Comparison of ENCODE assay signal across 8 cellular contexts in genomic region chr1:54542120-54542961, GRCh38. TPM values are rescaled to one million over a fixed set of nuclear protein-coding genes. Genes with fewer than 3 reads are reported as not detected.
DNase-seq lines count a peak whose midpoint lies in the region; ATAC-seq, FAIRE-seq and TF ChIP-seq lines count a peak whose summit lies in the region.

No MANE protein-coding gene starts in this region.

- H3K9me3 ChIP-seq in adipocyte (ENCODE audit: control insufficient read depth, low read length) (no peaks in the 10 kb centered on the region), heart right ventricle (no peaks in the 10 kb centered on the region), prostate gland (no peaks in the 10 kb centered on the region), aorta (ENCODE audit: control insufficient read depth, low read length) (no peaks in the 10 kb centered on the region)

- H3K36me3 ChIP-seq in adipocyte (ENCODE audit: control insufficient read depth, insufficient read depth, low read length, severe bottlenecking): no peaks in the 10 kb centered on the region
- no peaks in the 10 kb centered on the region for H3K36me3 ChIP-seq in heart right ventricle
- H3K36me3 ChIP-seq in prostate gland: no peaks in the 10 kb centered on the region
- H3K36me3 ChIP-seq in aorta (ENCODE audit: control insufficient read depth in 1 of 2, insufficient read depth in 2 of 2, low read length in 1 of 2): no peaks in the 10 kb centered on the region

- DNase-seq in D721Med (ENCODE audit: insufficient read length, low spot score) (no peak), LNCaP clone FGC (ENCODE audit: low read depth) (no peak), SKM-1 treated with dmso at 0.1 percent for 144 hours (lab: John Stamatoyannopoulos, UW; ENCODE audit: unreplicated experiment) (peak; percentile 92), adipocyte (ENCODE audit: low read depth) (peak; percentile 76), heart right ventricle (peak in 1 of 2 donors; percentile 69), prostate gland (ENCODE audit: low spot score) (peak; percentile 83), aorta (peak; percentile 79 to 90)

- 5 to 7% methylated on average over 47 to 61 of the region's 61 CpGs for WGBS in heart right ventricle, 2 donors
- under 1% methylated on average over 45 of the region's 61 CpGs for WGBS in prostate gland
- WGBS in aorta, 2 donors: 0 to 1% methylated on average over 49 to 61 of the region's 61 CpGs

- ATAC-seq in GM21619 (IDR thresholded peaks at IDR 0.05; ENCODE audit: unreplicated experiment) (peak; percentile 59), heart right ventricle (peak; percentile 72 to 89 (median 84)), aorta (ENCODE audit: low FRiP score) (peak; percentile 91)

- intact Hi-C loops in heart right ventricle (cut with DNase I) (loop anchor here in 1 of 10 donors (10.0 kb wide), 1 partner anchor 172 kb away; the partner anchor contains the start of gene TTC4), prostate gland (cut with DNase I) (loop anchor here (5.0 to 10.0 kb wide), 3 partner anchors 40 to 172 kb away; partner anchors contain the start of genes MROH7 and TTC4), aorta (cut with DNase I) (loop anchor here in 1 of 2 donors (10.0 kb wide), 1 partner anchor 172 kb away; the partner anchor contains the start of gene TTC4)

- FAIRE-seq in D721Med (lab: Jason Lieb, UNC): no peak

- H3K27me3 ChIP-seq in adipocyte (replicated peaks; ENCODE audit: control insufficient read depth, insufficient read depth, low read length): no peaks in the 10 kb centered on the region
- peaks cover 0 to 7% (median 7%) of the 10 kb centered on the region in 7 donors for H3K27me3 ChIP-seq in heart right ventricle
- H3K27me3 ChIP-seq in prostate gland (replicated peaks; ENCODE audit: insufficient read depth): no peaks in the 10 kb centered on the region
- no peaks in the 10 kb centered on the region for H3K27me3 ChIP-seq in aorta (ENCODE audit: control insufficient read depth in 1 of 2, insufficient read depth in 2 of 2, low read length in 1 of 2)

- peaks cover 10% of the 10 kb centered on the region for H3K4me1 ChIP-seq in adipocyte (ENCODE audit: control insufficient read depth, insufficient read depth, low read length)
- peaks cover 3 to 42% (median 23%) of the 10 kb centered on the region in 9 donors for H3K4me1 ChIP-seq in heart right ventricle
- H3K4me1 ChIP-seq in prostate gland (replicated peaks): no peaks in the 10 kb centered on the region
- H3K4me1 ChIP-seq in aorta (ENCODE audit: control insufficient read depth in 1 of 2, insufficient read depth in 2 of 2, low read length in 2 of 2): peaks cover 0 to 2% of the 10 kb centered on the region in 2 donors

- TF ChIP-seq POLR2A in prostate gland (IDR thresholded peaks at IDR 0.05): peak; percentile 61

- H3K4me3 ChIP-seq in LNCaP clone FGC (ENCODE audit: low read depth, low read length) (peak overlapping the region; percentile 36), adipocyte (ENCODE audit: low read length) (peak overlapping the region; percentile 73), heart right ventricle (peak overlapping the region; percentile 7 to 67 (median 52)), prostate gland (peak overlapping the region; percentile 37 to 47), aorta (ENCODE audit: low read length in 2 of 2) (peak overlapping the region; percentile 49 to 69)

- peak overlapping the region; percentile 33 for H3K9ac ChIP-seq in adipocyte (ENCODE audit: low read length)

- TF ChIP-seq CTCF in D721Med (IDR thresholded peaks at IDR 0.05; ENCODE audit: insufficient read depth, missing control alignments): peak; percentile 10
- peak; percentile 27; the same call in 1 of the 2 replicates for TF ChIP-seq CTCF in LNCaP clone FGC (IDR thresholded peaks at IDR 0.05; ENCODE audit: control insufficient read depth, extremely low read depth, insufficient read depth)
- TF ChIP-seq CTCF in heart right ventricle (IDR thresholded peaks at IDR 0.05): peak in 2 of 9 donors; percentile 7 to 39
- peak in 1 of 4 experiments; percentile 46 for TF ChIP-seq CTCF in prostate gland (IDR thresholded peaks at IDR 0.05)

- H3K27ac ChIP-seq in heart right ventricle (peak overlapping the region in 8 of 10 donors; percentile 19 to 78 (median 62)), prostate gland (peak overlapping the region; percentile 72 to 74), aorta (ENCODE audit: low read depth in 1 of 2, low read length in 2 of 2) (peak overlapping the region; percentile 37 to 46)

RNA-seq across cellular contexts. Expression of gene ACOT11, which starts 5.7 kb away (rescaled TPM):
- total RNA-seq in heart right ventricle: 10 to 100 TPM; 25.8 to 77.2 (median 59.4) TPM
- 10 to 100 TPM; 33.0 to 44.8 TPM for polyA plus RNA-seq in heart right ventricle
- total RNA-seq in prostate gland: 10 to 100 TPM in 1 of 2 donors, 1 to 10 TPM in 1; 6.7 to 18.6 TPM
- 10 to 100 TPM; 17.5 to 20.9 TPM for total RNA-seq in aorta
- 1 to 10 TPM; 6.4 to 7.3 TPM for polyA plus RNA-seq in aorta

Comparison
In these comparisons a context has a peak if more than half of its experiments do, and no peak if none do; other contexts are left out.
1. DNase-seq: peak in SKM-1 treated with dmso at 0.1 percent for 144 hours (single experiment), adipocyte (single experiment), prostate gland (single experiment) and aorta (2 of 2); none in D721Med (single experiment) and LNCaP clone FGC (single experiment).
2. Peak in every context shown above with its lines, with median percentiles within 50 percentile points of each other: ATAC-seq, H3K4me3 ChIP-seq and H3K27ac ChIP-seq.